In genomic region chr10:52955337-52955736, GRCh38 we compare ENCODE assay signal across 19 cellular contexts.
DNase-seq lines count a peak whose midpoint lies in the region; FAIRE-seq and TF ChIP-seq lines count a peak whose summit lies in the region.
"Had no signal": no experiment of that assay in that cellular context is flagged by ENCODE, and none has a peak within 500 bp of the region (broad histone marks: within the 10 kb centered on the region; RNA-seq: fewer than 3 reads in every experiment).

No MANE protein-coding gene starts in this region.

- peaks cover 35% of the 10 kb centered on the region for H3K4me1 Mint-ChIP-seq in Caco-2 (ENCODE audit: low read depth, unreplicated experiment)
- H3K4me1 Mint-ChIP-seq in nephron progenitor cell: peaks cover 44% of the 10 kb centered on the region
- H3K4me1 Mint-ChIP-seq: CD4-positive, alpha-beta memory T cell had no signal

- H3K4me3 ChIP-seq in Caco-2 (ENCODE audit: low read depth, low read length): no peak overlapping the region
- H3K4me3 ChIP-seq in H1 (ENCODE audit: extremely low read depth in 1 of 4, insufficient read depth in 2 of 4, low read depth in 3 of 4, low read length in 4 of 4): no peak overlapping the region
- no peak overlapping the region for H3K4me3 ChIP-seq in trophoblast cell (ENCODE audit: low read depth, low read length)
- H3K4me3 ChIP-seq in spleen: no peak overlapping the region
- H3K4me3 ChIP-seq: GM12878, GM23338, HAP-1 had no signal

- no peak overlapping the region for H3K56ac ChIP-seq in H1 (replicated peaks; ENCODE audit: insufficient read length, low read depth, low read length)

- H3K18ac ChIP-seq in H1 (ENCODE audit: extremely low read depth, low read length): no peak overlapping the region; the same call in 1 of the 2 replicates
- H3K18ac ChIP-seq in trophoblast cell (ENCODE audit: low read length): no peak overlapping the region

- H2BK120ac ChIP-seq in H1 (replicated peaks; ENCODE audit: low read depth, low read length): no peak overlapping the region
- peak overlapping the region; percentile 27 for H2BK120ac ChIP-seq in trophoblast cell (ENCODE audit: insufficient read depth, low read length, poor library complexity)

- H3K4ac ChIP-seq in H1 (replicated peaks; ENCODE audit: insufficient read length, low read depth, low read length): no peak overlapping the region
- H3K4ac ChIP-seq in trophoblast cell (ENCODE audit: low read depth, low read length): peak overlapping the region; percentile 27

- no peaks in the 10 kb centered on the region for H3K23me2 ChIP-seq in H1 (ENCODE audit: low read depth, low read length)

- intact Hi-C loops in Caco-2 (cut with micrococcal nuclease; ENCODE audit: unreplicated experiment): no loop called here
- intact Hi-C loops in spleen (cut with DNase I; ENCODE audit: low total_unique reads): no loop called here

- TF ChIP-seq POLR2A in H1 (IDR thresholded peaks at IDR 0.05; ENCODE audit: control extremely low read depth in 1 of 2, low read depth in 2 of 2, low read length in 2 of 2): no peak
- no peak for TF ChIP-seq POLR2A in spleen (IDR thresholded peaks at IDR 0.05)

- H3K36me3 ChIP-seq in Caco-2 (ENCODE audit: control insufficient read depth, insufficient read depth, low read length) (no peaks in the 10 kb centered on the region), H1 (ENCODE audit: control insufficient read depth in 2 of 4, insufficient read depth in 4 of 4, low read length in 3 of 4) (peaks cover 0 to 3% (median 1%) of the 10 kb centered on the region in 4 experiments; a peak in 2 of 8 replicates), trophoblast cell (ENCODE audit: control insufficient read depth in 1 of 2, insufficient read depth in 2 of 2, low read length in 2 of 2) (no peaks in the 10 kb centered on the region), spleen (no peaks in the 10 kb centered on the region)
- H3K36me3 ChIP-seq: HAP-1 had no signal

- H2BK12ac ChIP-seq in H1 (ENCODE audit: low read depth, low read length) (no peak overlapping the region), trophoblast cell (ENCODE audit: low read length) (peak overlapping the region; percentile 68)

- DNase-seq in Caco-2 (no peak), H1 (ENCODE audit: low read depth in 1 of 2, low spot score in 2 of 2) (no peak), trophoblast cell (no peak), spleen (peak; percentile 43), nephron progenitor cell (no peak), iPS-NIHi7 (ENCODE audit: extremely low spot score) (no peak), NAMALWA (ENCODE audit: low spot score) (no peak)
- DNase-seq: C1 segment of cervical spinal cord; CD4-positive, alpha-beta memory T cell; COR-L47; DMS153; DND-41; HFFc6 had no signal

- peak overlapping the region; percentile 55; the same call in 1 of the 2 replicates for H2BK20ac ChIP-seq in H1 (ENCODE audit: low read length)

- H3K9me3 ChIP-seq in Caco-2 (peaks cover 2% of the 10 kb centered on the region), H1 (ENCODE audit: insufficient read depth in 2 of 2, low read depth in 1 of 2, low read length in 1 of 2) (no peaks in the 10 kb centered on the region; a peak in 1 of 4 replicates), trophoblast cell (ENCODE audit: insufficient read depth, low read depth, low read length) (no peaks in the 10 kb centered on the region), spleen (no peaks in the 10 kb centered on the region)
- H3K9me3 ChIP-seq: HAP-1 had no signal

- H2BK5ac ChIP-seq in H1 (ENCODE audit: low read depth, low read length) (no peak overlapping the region), trophoblast cell (ENCODE audit: low read depth, low read length, poor library complexity) (no peak overlapping the region)

- H2AFZ ChIP-seq in H1 (ENCODE audit: low read length): no peak overlapping the region
- no peak overlapping the region for H2AFZ ChIP-seq in trophoblast cell (ENCODE audit: insufficient read depth, low read length, poor library complexity)
- H2AFZ ChIP-seq: GM23338 had no signal

- H3K27ac ChIP-seq in H1 (ENCODE audit: low read depth, low read length): no peak overlapping the region
- H3K27ac ChIP-seq in trophoblast cell (ENCODE audit: low read depth, low read length): no peak overlapping the region
- no peak overlapping the region for H3K27ac ChIP-seq in spleen

- no peak overlapping the region for H3K9ac ChIP-seq in H1 (replicated peaks in 1 of 4; ENCODE audit: extremely low read depth in 1 of 4, low read depth in 3 of 4, low read length in 3 of 4)
- H3K9ac ChIP-seq in trophoblast cell (ENCODE audit: low read length): no peak overlapping the region

- no peak overlapping the region for H2AK5ac ChIP-seq in H1 (ENCODE audit: low read depth, low read length)
- H2AK5ac ChIP-seq in trophoblast cell (ENCODE audit: low read length): no peak overlapping the region

- H3K27ac Mint-ChIP-seq in Caco-2 (ENCODE audit: unreplicated experiment): peak overlapping the region; percentile 83
- no peak overlapping the region for H3K27ac Mint-ChIP-seq in nephron progenitor cell
- H3K27ac Mint-ChIP-seq: CD4-positive, alpha-beta memory T cell; GM23338; HFFc6 had no signal

- FAIRE-seq in H1 (lab: Jason Lieb, UNC): no peak
- FAIRE-seq: G401.6, GM12878, GM18507, H54 had no signal

- H3K36me3 Mint-ChIP-seq in Caco-2 (ENCODE audit: insufficient read depth, unreplicated experiment) (peaks cover 11% of the 10 kb centered on the region), nephron progenitor cell (ENCODE audit: low read depth) (peaks cover 10% of the 10 kb centered on the region)
- H3K36me3 Mint-ChIP-seq: CD4-positive, alpha-beta memory T cell had no signal

- H3K9me3 Mint-ChIP-seq in Caco-2 (ENCODE audit: unreplicated experiment) (peaks cover 24% of the 10 kb centered on the region), nephron progenitor cell (peaks cover 8% of the 10 kb centered on the region)

- H3K27me3 Mint-ChIP-seq in Caco-2 (ENCODE audit: insufficient read depth, unreplicated experiment): no peaks in the 10 kb centered on the region
- H3K27me3 Mint-ChIP-seq in nephron progenitor cell (ENCODE audit: low read depth, poor library complexity): peaks cover 5% of the 10 kb centered on the region
- H3K27me3 Mint-ChIP-seq: CD4-positive, alpha-beta memory T cell had no signal

- H3K4me1 ChIP-seq in Caco-2 (peaks cover 33% of the 10 kb centered on the region), H1 (replicated peaks in 1 of 4; ENCODE audit: control insufficient read depth in 3 of 4, insufficient read depth in 4 of 4, low read length in 3 of 4) (peaks cover 0 to 5% (median 0%) of the 10 kb centered on the region in 4 experiments; a peak in 2 of 7 replicates), trophoblast cell (ENCODE audit: control insufficient read depth in 1 of 2, insufficient read depth in 2 of 2, low read length in 2 of 2) (peaks cover 8 to 16% of the 10 kb centered on the region in 2 experiments), spleen (no peaks in the 10 kb centered on the region)
- H3K4me1 ChIP-seq: HAP-1 had no signal

- no peak overlapping the region for H2BK15ac ChIP-seq in H1 (ENCODE audit: low read length)

- H3K79me2 ChIP-seq in H1 (ENCODE audit: control insufficient read depth in 1 of 2, insufficient read depth in 2 of 2, low read length in 2 of 2): no peaks in the 10 kb centered on the region
- no peaks in the 10 kb centered on the region for H3K79me2 ChIP-seq in trophoblast cell (ENCODE audit: control insufficient read depth, insufficient read depth, low read length, poor library complexity)

- no peak overlapping the region for H4K12ac ChIP-seq in trophoblast cell (ENCODE audit: low read depth, low read length)

- 94% methylated on average over 21 of the region's 21 CpGs; no CpG with 5 or more reads in 1 of the 2 experiments for WGBS in H1 (ENCODE audit: extremely low coverage in 1 of 2, insufficient coverage in 1 of 2, insufficient read length in 1 of 2, insufficient replicate concordance in 2 of 2, low coverage in 1 of 2, low lambda C conversion rate in 2 of 2, missing lambda C conversion rate in 1 of 2), 2 experiments
- no CpG with 5 or more reads among the region's 21 CpGs for WGBS in trophoblast cell (ENCODE audit: extremely low coverage, insufficient coverage, insufficient read length)
- WGBS in spleen, 5 donors: 93 to 98% (median 95%) methylated on average over 17 to 21 of the region's 21 CpGs

- H3K14ac ChIP-seq in H1 (ENCODE audit: insufficient read length) (no peak overlapping the region), trophoblast cell (ENCODE audit: low read length) (peak overlapping the region; percentile 29)

- H3K27me3 ChIP-seq in Caco-2 (replicated peaks; ENCODE audit: control insufficient read depth, insufficient read depth, low read length) (no peaks in the 10 kb centered on the region), H1 (replicated peaks in 1 of 4; ENCODE audit: control insufficient read depth in 3 of 4, extremely low read depth in 1 of 4, insufficient read depth in 3 of 4, low read length in 3 of 4) (no peaks in the 10 kb centered on the region), trophoblast cell (ENCODE audit: insufficient read depth, low read length) (no peaks in the 10 kb centered on the region), spleen (replicated peaks in 1 of 7) (no peaks in the 10 kb centered on the region)

- H3K79me1 ChIP-seq in H1 (ENCODE audit: low read depth, low read length) (no peaks in the 10 kb centered on the region), trophoblast cell (ENCODE audit: low read length) (peaks cover 15% of the 10 kb centered on the region)

- H3K4me2 ChIP-seq in H1 (ENCODE audit: insufficient read depth in 1 of 2, low read depth in 2 of 2, low read length in 2 of 2) (no peak overlapping the region), trophoblast cell (ENCODE audit: low read length) (no peak overlapping the region)
- H3K4me2 ChIP-seq: GM23338 had no signal

- H3K23ac ChIP-seq in H1 (ENCODE audit: insufficient read length) (no peak overlapping the region), trophoblast cell (ENCODE audit: low read length) (no peak overlapping the region)

- BruUV-seq in Caco-2 (replicated peaks; lab: Mats Ljungman, UMichigan): no TSS peak

- no peak for TF ChIP-seq CTCF in Caco-2 (IDR thresholded peaks at IDR 0.05; ENCODE audit: insufficient read depth in 1 of 2, low read depth in 1 of 2, low read length in 1 of 2, severe bottlenecking in 1 of 2, unreplicated experiment in 1 of 2)
- no peak for TF ChIP-seq CTCF in H1 (IDR thresholded peaks at IDR 0.05; ENCODE audit: control extremely low read depth in 1 of 3, insufficient read depth in 1 of 3, low read depth in 1 of 3, low read length in 3 of 3)
- TF ChIP-seq CTCF in spleen (IDR thresholded peaks at IDR 0.05 in 8 of 11, conservative IDR thresholded peaks at IDR 0.05 in 3 of 11): no peak
- no peak for TF ChIP-seq CTCF in nephron progenitor cell (IDR thresholded peaks at IDR 0.05)

- no peak for TF ChIP-seq RAD21 in H1 (IDR thresholded peaks at IDR 0.05 in 1 of 2, conservative IDR thresholded peaks at IDR 0.05 in 1 of 2; ENCODE audit: low read depth in 2 of 2, low read length in 2 of 2)

- H3K4me3 Mint-ChIP-seq in Caco-2 (ENCODE audit: unreplicated experiment): no peak overlapping the region
- no peak overlapping the region for H3K4me3 Mint-ChIP-seq in nephron progenitor cell
- H3K4me3 Mint-ChIP-seq: CD4-positive, alpha-beta memory T cell; GM23338; HFFc6 had no signal

- no peak overlapping the region for H4K5ac ChIP-seq in H1 (ENCODE audit: insufficient read length, low read depth, low read length)

- H4K91ac ChIP-seq in H1 (replicated peaks; ENCODE audit: insufficient read length, low read length): no peak overlapping the region
- peak overlapping the region; percentile 57 for H4K91ac ChIP-seq in trophoblast cell (ENCODE audit: low read depth, low read length)

- H4K20me1 ChIP-seq in H1 (replicated peaks in 1 of 2; ENCODE audit: control insufficient read depth in 1 of 2, insufficient read depth in 2 of 2, low read length in 2 of 2): no peaks in the 10 kb centered on the region

- CTCF ChIA-PET in Caco-2 (lab: Charles Lee) (no interaction called here), H1 (lab: Charles Lee; ENCODE audit: partially characterized antibody) (interaction anchor here (2.4 kb wide), 1 partner anchor 255 kb away, joined by 6 read pairs; no protein-coding TSS in a partner anchor)

- TF ChIP-seq EP300 in H1 (IDR thresholded peaks at IDR 0.05; ENCODE audit: borderline replicate concordance in 1 of 2, low read depth in 2 of 2, low read length in 2 of 2): no peak

- H4K8ac ChIP-seq in H1 (ENCODE audit: extremely low read depth, insufficient read depth, low read length): no peak overlapping the region
- no peak overlapping the region for H4K8ac ChIP-seq in trophoblast cell (ENCODE audit: low read depth, low read length)

- POLR2A ChIA-PET in Caco-2 (lab: Charles Lee) (no interaction called here), H1 (lab: Charles Lee; ENCODE audit: partially characterized antibody) (no interaction called here)
